ENCODE assay signal across 1 cellular context in the genomic region with DNA sequence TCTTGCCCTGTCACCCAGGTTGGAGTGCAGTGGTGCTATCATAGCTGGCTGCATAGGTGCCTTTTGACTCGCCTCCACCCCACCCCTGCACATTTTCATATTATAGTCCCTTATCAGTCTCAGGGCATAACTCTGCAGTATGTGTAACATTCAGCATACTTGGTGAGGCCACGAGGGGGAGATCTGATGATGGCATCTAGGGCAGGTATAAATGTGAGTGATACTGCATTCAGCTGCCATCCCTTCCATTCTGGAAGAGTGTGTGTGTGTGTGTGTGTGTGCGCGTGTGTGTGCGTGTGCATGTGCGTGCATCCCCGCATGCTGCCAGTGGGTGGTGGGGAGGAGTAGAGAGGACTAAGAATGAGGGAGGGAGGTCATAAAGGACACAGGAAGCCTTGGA.
TF ChIP-seq lines count a peak whose summit lies in the region.

No MANE protein-coding gene starts in this region.

TF ChIP-seq in K562, 482 proteins besides CTCF, POLR2A, EP300 and RAD21 (continued from another document and continues in another):
- TF ChIP-seq, protein P1, sequence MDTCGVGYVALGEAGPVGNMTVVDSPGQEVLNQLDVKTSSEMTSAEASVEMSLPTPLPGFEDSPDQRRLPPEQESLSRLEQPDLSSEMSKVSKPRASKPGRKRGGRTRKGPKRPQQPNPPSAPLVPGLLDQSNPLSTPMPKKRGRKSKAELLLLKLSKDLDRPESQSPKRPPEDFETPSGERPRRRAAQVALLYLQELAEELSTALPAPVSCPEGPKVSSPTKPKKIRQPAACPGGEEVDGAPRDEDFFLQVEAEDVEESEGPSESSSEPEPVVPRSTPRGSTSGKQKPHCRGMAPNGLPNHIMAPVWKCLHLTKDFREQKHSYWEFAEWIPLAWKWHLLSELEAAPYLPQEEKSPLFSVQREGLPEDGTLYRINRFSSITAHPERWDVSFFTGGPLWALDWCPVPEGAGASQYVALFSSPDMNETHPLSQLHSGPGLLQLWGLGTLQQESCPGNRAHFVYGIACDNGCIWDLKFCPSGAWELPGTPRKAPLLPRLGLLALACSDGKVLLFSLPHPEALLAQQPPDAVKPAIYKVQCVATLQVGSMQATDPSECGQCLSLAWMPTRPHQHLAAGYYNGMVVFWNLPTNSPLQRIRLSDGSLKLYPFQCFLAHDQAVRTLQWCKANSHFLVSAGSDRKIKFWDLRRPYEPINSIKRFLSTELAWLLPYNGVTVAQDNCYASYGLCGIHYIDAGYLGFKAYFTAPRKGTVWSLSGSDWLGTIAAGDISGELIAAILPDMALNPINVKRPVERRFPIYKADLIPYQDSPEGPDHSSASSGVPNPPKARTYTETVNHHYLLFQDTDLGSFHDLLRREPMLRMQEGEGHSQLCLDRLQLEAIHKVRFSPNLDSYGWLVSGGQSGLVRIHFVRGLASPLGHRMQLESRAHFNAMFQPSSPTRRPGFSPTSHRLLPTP (IDR thresholded peaks at IDR 0.05; ENCODE audit: borderline replicate concordance, extremely low read depth, insufficient read length), result no peak
- TF ChIP-seq MXI1 (IDR thresholded peaks at IDR 0.05; ENCODE audit: low read depth, low read length) (no peak), TEAD4 (IDR thresholded peaks at IDR 0.05; ENCODE audit: low read length) (peak; percentile 70), TEAD4 (CRISPR knock-in tag; IDR thresholded peaks at IDR 0.05; ENCODE audit: borderline replicate concordance) (no peak), NRF1 (conservative IDR thresholded peaks at IDR 0.05 in 1 of 2, IDR thresholded peaks at IDR 0.05 in 1 of 2) (peak; percentile 20 to 43; a peak in 1 of 4 replicates), HDAC8 (tag; IDR thresholded peaks at IDR 0.05) (no peak), LARP7 (IDR thresholded peaks at IDR 0.05) (peak; percentile 79; the same call in 1 of the 2 replicates), ZSCAN29 (IDR thresholded peaks at IDR 0.05) (0 out of 2 replicates have a peak, but pooled peaks have one; percentile 42), TEAD1 (CRISPR knock-in tag; IDR thresholded peaks at IDR 0.05) (peak in 1 of 2 experiments; percentile 55; a peak in 1 of 4 replicates), ADNP (tag; IDR thresholded peaks at IDR 0.05) (no peak), PRMT5 (CRISPR knock-in tag; IDR thresholded peaks at IDR 0.05) (no peak), ZNF551 (CRISPR knock-in tag; IDR thresholded peaks at IDR 0.05) (no peak), CBX5 (IDR thresholded peaks at IDR 0.05; ENCODE audit: borderline replicate concordance, low read depth) (0 out of 2 replicates have a peak, but pooled peaks have one; percentile 13), BRD4 (IDR thresholded peaks at IDR 0.05) (no peak), ZNF239 (CRISPR knock-in tag; IDR thresholded peaks at IDR 0.05) (no peak), BCOR (IDR thresholded peaks at IDR 0.05) (0 out of 2 replicates have a peak, but pooled peaks have one; percentile 14), ZKSCAN3 (CRISPR knock-in tag; IDR thresholded peaks at IDR 0.05) (no peak), SAFB (IDR thresholded peaks at IDR 0.05; ENCODE audit: borderline replicate concordance, low read depth, low read length) (no peak), FOXK2 (conservative IDR thresholded peaks at IDR 0.05 in 1 of 2, IDR thresholded peaks at IDR 0.05 in 1 of 2; ENCODE audit: low read depth in 2 of 2) (no peak), NCOR1 (IDR thresholded peaks at IDR 0.05) (peak; percentile 48), MTA1 (IDR thresholded peaks at IDR 0.05; ENCODE audit: borderline replicate concordance) (0 out of 2 replicates have a peak, but pooled peaks have one; percentile 46), ZNF57 (CRISPR knock-in tag; IDR thresholded peaks at IDR 0.05) (no peak), SAP30 (IDR thresholded peaks at IDR 0.05; ENCODE audit: borderline replicate concordance, insufficient read depth, low read depth, low read length, poor library complexity, severe bottlenecking) (no peak), RCOR1 (IDR thresholded peaks at IDR 0.05; ENCODE audit: borderline replicate concordance in 1 of 2, low read depth in 2 of 2, low read length in 2 of 2) (peak in 1 of 2 experiments; percentile 47; a peak in 1 of 4 replicates), NFE2 (IDR thresholded peaks at IDR 0.05; ENCODE audit: low read depth) (peak; percentile 28; the same call in 1 of the 2 replicates), CBFB (CRISPR knock-in tag; IDR thresholded peaks at IDR 0.05) (no peak), MEF2D (tag; conservative IDR thresholded peaks at IDR 0.05; ENCODE audit: low read depth) (no peak), ZFP1 (CRISPR knock-in tag; IDR thresholded peaks at IDR 0.05) (no peak), SMARCA4 (IDR thresholded peaks at IDR 0.05) (peak; percentile 72; the same call in 1 of the 2 replicates), SMARCE1 (IDR thresholded peaks at IDR 0.05) (0 out of 2 replicates have a peak, but pooled peaks have one; percentile 16), ZNF217 (CRISPR knock-in tag; IDR thresholded peaks at IDR 0.05) (no peak), C11orf30 (IDR thresholded peaks at IDR 0.05; ENCODE audit: low read depth) (peak; percentile 12; the same call in 1 of the 2 replicates), ETV6 (IDR thresholded peaks at IDR 0.05; ENCODE audit: borderline replicate concordance in 1 of 2, low read depth in 2 of 2, low read length in 1 of 2) (no peak), ETV6 (CRISPR knock-in tag; IDR thresholded peaks at IDR 0.05; ENCODE audit: borderline replicate concordance) (no peak), MIER1 (IDR thresholded peaks at IDR 0.05; ENCODE audit: low read depth) (0 out of 2 replicates have a peak, but pooled peaks have one; percentile 44), GATA2 (CRISPR knock-in tag; IDR thresholded peaks at IDR 0.05) (peak; percentile 64; the same call in 1 of the 2 replicates), ZNF212 (CRISPR knock-in tag; IDR thresholded peaks at IDR 0.05) (no peak), ATF1 (CRISPR knock-in tag; IDR thresholded peaks at IDR 0.05) (no peak), ATF1 (tag; IDR thresholded peaks at IDR 0.05) (peak; percentile 46; the same call in 1 of the 2 replicates), TBL1XR1 (IDR thresholded peaks at IDR 0.05; ENCODE audit: low read length in 2 of 2) (0 out of 4 replicates have a peak, but pooled peaks of 1 of the 2 experiments have one; percentile 46), PHB (CRISPR knock-in tag; IDR thresholded peaks at IDR 0.05) (no peak)
- TF ChIP-seq, protein P2, sequence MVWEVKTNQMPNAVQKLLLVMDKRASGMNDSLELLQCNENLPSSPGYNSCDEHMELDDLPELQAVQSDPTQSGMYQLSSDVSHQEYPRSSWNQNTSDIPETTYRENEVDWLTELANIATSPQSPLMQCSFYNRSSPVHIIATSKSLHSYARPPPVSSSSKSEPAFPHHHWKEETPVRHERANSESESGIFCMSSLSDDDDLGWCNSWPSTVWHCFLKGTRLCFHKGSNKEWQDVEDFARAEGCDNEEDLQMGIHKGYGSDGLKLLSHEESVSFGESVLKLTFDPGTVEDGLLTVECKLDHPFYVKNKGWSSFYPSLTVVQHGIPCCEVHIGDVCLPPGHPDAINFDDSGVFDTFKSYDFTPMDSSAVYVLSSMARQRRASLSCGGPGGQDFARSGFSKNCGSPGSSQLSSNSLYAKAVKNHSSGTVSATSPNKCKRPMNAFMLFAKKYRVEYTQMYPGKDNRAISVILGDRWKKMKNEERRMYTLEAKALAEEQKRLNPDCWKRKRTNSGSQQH (CRISPR knock-in tag; IDR thresholded peaks at IDR 0.05), result 0 out of 2 replicates have a peak, but pooled peaks have one; percentile 51
- TF ChIP-seq, protein P3, sequence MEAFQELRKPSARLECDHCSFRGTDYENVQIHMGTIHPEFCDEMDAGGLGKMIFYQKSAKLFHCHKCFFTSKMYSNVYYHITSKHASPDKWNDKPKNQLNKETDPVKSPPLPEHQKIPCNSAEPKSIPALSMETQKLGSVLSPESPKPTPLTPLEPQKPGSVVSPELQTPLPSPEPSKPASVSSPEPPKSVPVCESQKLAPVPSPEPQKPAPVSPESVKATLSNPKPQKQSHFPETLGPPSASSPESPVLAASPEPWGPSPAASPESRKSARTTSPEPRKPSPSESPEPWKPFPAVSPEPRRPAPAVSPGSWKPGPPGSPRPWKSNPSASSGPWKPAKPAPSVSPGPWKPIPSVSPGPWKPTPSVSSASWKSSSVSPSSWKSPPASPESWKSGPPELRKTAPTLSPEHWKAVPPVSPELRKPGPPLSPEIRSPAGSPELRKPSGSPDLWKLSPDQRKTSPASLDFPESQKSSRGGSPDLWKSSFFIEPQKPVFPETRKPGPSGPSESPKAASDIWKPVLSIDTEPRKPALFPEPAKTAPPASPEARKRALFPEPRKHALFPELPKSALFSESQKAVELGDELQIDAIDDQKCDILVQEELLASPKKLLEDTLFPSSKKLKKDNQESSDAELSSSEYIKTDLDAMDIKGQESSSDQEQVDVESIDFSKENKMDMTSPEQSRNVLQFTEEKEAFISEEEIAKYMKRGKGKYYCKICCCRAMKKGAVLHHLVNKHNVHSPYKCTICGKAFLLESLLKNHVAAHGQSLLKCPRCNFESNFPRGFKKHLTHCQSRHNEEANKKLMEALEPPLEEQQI (IDR thresholded peaks at IDR 0.05), result no peak
- TF ChIP-seq, protein P4, sequence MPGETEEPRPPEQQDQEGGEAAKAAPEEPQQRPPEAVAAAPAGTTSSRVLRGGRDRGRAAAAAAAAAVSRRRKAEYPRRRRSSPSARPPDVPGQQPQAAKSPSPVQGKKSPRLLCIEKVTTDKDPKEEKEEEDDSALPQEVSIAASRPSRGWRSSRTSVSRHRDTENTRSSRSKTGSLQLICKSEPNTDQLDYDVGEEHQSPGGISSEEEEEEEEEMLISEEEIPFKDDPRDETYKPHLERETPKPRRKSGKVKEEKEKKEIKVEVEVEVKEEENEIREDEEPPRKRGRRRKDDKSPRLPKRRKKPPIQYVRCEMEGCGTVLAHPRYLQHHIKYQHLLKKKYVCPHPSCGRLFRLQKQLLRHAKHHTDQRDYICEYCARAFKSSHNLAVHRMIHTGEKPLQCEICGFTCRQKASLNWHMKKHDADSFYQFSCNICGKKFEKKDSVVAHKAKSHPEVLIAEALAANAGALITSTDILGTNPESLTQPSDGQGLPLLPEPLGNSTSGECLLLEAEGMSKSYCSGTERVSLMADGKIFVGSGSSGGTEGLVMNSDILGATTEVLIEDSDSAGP (CRISPR knock-in tag; IDR thresholded peaks at IDR 0.05), result peak; percentile 80; the same call in 1 of the 2 replicates
- TF ChIP-seq, protein P5, sequence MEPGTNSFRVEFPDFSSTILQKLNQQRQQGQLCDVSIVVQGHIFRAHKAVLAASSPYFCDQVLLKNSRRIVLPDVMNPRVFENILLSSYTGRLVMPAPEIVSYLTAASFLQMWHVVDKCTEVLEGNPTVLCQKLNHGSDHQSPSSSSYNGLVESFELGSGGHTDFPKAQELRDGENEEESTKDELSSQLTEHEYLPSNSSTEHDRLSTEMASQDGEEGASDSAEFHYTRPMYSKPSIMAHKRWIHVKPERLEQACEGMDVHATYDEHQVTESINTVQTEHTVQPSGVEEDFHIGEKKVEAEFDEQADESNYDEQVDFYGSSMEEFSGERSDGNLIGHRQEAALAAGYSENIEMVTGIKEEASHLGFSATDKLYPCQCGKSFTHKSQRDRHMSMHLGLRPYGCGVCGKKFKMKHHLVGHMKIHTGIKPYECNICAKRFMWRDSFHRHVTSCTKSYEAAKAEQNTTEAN (CRISPR knock-in tag; IDR thresholded peaks at IDR 0.05), result 0 out of 2 replicates have a peak, but pooled peaks have one; percentile 47
- TF ChIP-seq, protein P6, sequence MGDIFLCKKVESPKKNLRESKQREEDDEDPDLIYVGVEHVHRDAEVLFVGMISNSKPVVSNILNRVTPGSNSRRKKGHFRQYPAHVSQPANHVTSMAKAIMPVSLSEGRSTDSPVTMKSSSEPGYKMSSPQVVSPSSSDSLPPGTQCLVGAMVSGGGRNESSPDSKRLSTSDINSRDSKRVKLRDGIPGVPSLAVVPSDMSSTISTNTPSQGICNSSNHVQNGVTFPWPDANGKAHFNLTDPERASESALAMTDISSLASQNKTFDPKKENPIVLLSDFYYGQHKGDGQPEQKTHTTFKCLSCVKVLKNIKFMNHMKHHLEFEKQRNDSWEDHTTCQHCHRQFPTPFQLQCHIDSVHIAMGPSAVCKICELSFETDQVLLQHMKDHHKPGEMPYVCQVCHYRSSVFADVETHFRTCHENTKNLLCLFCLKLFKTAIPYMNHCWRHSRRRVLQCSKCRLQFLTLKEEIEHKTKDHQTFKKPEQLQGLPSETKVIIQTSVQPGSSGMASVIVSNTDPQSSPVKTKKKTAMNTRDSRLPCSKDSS (IDR thresholded peaks at IDR 0.05; ENCODE audit: low read depth, partially characterized antibody), result no peak
- TF ChIP-seq, protein P7, sequence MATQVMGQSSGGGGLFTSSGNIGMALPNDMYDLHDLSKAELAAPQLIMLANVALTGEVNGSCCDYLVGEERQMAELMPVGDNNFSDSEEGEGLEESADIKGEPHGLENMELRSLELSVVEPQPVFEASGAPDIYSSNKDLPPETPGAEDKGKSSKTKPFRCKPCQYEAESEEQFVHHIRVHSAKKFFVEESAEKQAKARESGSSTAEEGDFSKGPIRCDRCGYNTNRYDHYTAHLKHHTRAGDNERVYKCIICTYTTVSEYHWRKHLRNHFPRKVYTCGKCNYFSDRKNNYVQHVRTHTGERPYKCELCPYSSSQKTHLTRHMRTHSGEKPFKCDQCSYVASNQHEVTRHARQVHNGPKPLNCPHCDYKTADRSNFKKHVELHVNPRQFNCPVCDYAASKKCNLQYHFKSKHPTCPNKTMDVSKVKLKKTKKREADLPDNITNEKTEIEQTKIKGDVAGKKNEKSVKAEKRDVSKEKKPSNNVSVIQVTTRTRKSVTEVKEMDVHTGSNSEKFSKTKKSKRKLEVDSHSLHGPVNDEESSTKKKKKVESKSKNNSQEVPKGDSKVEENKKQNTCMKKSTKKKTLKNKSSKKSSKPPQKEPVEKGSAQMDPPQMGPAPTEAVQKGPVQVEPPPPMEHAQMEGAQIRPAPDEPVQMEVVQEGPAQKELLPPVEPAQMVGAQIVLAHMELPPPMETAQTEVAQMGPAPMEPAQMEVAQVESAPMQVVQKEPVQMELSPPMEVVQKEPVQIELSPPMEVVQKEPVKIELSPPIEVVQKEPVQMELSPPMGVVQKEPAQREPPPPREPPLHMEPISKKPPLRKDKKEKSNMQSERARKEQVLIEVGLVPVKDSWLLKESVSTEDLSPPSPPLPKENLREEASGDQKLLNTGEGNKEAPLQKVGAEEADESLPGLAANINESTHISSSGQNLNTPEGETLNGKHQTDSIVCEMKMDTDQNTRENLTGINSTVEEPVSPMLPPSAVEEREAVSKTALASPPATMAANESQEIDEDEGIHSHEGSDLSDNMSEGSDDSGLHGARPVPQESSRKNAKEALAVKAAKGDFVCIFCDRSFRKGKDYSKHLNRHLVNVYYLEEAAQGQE (CRISPR knock-in tag; IDR thresholded peaks at IDR 0.05; ENCODE audit: low read depth), result no peak
- TF ChIP-seq, protein P8, sequence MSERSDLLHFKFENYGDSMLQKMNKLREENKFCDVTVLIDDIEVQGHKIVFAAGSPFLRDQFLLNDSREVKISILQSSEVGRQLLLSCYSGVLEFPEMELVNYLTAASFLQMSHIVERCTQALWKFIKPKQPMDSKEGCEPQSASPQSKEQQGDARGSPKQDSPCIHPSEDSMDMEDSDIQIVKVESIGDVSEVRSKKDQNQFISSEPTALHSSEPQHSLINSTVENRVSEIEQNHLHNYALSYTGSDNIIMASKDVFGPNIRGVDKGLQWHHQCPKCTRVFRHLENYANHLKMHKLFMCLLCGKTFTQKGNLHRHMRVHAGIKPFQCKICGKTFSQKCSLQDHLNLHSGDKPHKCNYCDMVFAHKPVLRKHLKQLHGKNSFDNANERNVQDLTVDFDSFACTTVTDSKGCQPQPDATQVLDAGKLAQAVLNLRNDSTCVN (CRISPR knock-in tag; IDR thresholded peaks at IDR 0.05), result 0 out of 2 replicates have a peak, but pooled peaks have one; percentile 24
- TF ChIP-seq, protein P9, sequence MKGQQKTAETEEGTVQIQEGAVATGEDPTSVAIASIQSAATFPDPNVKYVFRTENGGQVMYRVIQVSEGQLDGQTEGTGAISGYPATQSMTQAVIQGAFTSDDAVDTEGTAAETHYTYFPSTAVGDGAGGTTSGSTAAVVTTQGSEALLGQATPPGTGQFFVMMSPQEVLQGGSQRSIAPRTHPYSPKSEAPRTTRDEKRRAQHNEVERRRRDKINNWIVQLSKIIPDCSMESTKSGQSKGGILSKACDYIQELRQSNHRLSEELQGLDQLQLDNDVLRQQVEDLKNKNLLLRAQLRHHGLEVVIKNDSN (CRISPR knock-in tag; IDR thresholded peaks at IDR 0.05), result no peak
